In the genomic region with DNA sequence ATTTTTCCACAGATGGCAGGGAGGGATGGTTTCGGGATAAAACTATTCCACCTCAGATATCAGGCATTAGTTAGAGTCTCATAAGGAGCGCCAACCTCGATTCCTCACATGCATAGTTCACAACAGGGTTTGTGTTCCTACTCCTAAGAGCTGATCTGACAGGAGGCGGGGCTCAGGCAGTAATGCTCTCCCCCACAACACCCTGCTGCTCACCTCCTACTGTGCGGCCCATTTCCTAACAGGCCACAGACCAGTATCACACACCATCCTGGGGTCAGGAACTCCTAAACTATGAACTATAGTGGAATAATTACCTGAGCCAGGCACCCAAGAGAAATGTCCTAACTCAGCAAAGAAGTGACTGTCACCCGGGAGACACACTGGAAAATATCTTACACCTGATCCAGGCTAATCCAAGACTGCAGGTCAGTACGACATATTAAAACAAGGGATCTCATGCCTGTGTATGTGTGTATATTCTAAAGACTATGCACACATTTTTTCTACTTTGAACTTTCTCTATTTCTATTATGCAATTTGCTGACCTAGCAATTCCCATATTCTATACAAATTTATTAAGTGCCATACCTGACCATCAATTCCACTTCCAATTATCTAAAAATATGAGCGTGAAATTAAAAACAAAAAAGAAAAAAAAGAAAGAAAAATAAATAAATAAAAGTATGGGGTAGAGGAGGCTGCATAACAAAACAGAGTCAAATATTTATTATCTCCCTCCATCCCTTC, we compare ENCODE assay signal across 23 cellular contexts. TPM values are rescaled to one million over a fixed set of nuclear protein-coding genes. Genes with fewer than 3 reads are reported as not detected.
A peak's percentile ranks its signal among the peaks of the same experiment; 100 is the strongest.
DNase-seq lines count a peak whose midpoint lies in the region; ATAC-seq, FAIRE-seq and TF ChIP-seq lines count a peak whose summit lies in the region.
"Had no signal": no experiment of that assay in that cellular context is flagged by ENCODE, and none has a peak within 500 bp of the region (broad histone marks: within the 10 kb centered on the region; RNA-seq: fewer than 3 reads in every experiment).

No MANE protein-coding gene starts in this region.

- H3K4me3 ChIP-seq in astrocyte (ENCODE audit: insufficient read depth, low read depth, low read length) (no peak overlapping the region), thyroid gland (replicated peaks in 1 of 3) (no peak overlapping the region)
- H3K4me3 ChIP-seq: breast epithelium, stomach, upper lobe of right lung had no signal

- H3K4me2 ChIP-seq in H9 (ENCODE audit: insufficient read depth, insufficient read length, low read length) (no peak overlapping the region), astrocyte (ENCODE audit: low read length) (no peak overlapping the region)
- H3K4me2 ChIP-seq: KMS-11 had no signal

- no peaks in the 10 kb centered on the region for H3K9me3 Mint-ChIP-seq in activated CD8-positive, alpha-beta memory T cell treated with anti-CD3 and anti-CD28 coated beads, Interleukin-2, amount 10 ng/mL, durations not matched to agents 7 days and 5 days (ENCODE audit: low read depth)
- H3K9me3 Mint-ChIP-seq in H9 (no peaks in the 10 kb centered on the region), astrocyte (ENCODE audit: unreplicated experiment) (no peaks in the 10 kb centered on the region), neural crest cell (no peaks in the 10 kb centered on the region)
- H3K9me3 Mint-ChIP-seq: activated T-helper 2 cell treated with anti-CD3 and anti-CD28 coated beads, Interferon-gamma antibody, Interleukin-2, Interleukin-4, amounts not matched to agents 10 μg/mL and 5 μg/mL and 100 μg/mL, durations not matched to agents 14 hours and 24 hours and 36 hours had no signal

- H3K9me3 ChIP-seq in H9 (ENCODE audit: control insufficient read depth, low read depth, low read length) (no peaks in the 10 kb centered on the region), astrocyte (ENCODE audit: insufficient read depth, low read depth, low read length) (no peaks in the 10 kb centered on the region), thyroid gland (no peaks in the 10 kb centered on the region)
- H3K9me3 ChIP-seq: breast epithelium, stomach, upper lobe of right lung had no signal

- H3K9ac ChIP-seq in H9 (ENCODE audit: extremely low read depth, insufficient read length, low read length) (no peak overlapping the region), astrocyte (ENCODE audit: low read length) (no peak overlapping the region)
- H3K9ac ChIP-seq: KMS-11 had no signal

- no peak overlapping the region for H3K4me3 Mint-ChIP-seq in activated CD8-positive, alpha-beta memory T cell treated with anti-CD3 and anti-CD28 coated beads, Interleukin-2, amount 10 ng/mL, durations not matched to agents 7 days and 5 days
- H3K4me3 Mint-ChIP-seq in H9 (no peak overlapping the region), astrocyte (ENCODE audit: unreplicated experiment) (no peak overlapping the region), neural crest cell (peak overlapping the region; percentile 35)
- H3K4me3 Mint-ChIP-seq: T-helper 17 cell had no signal

- CTCF ChIA-PET in activated CD8-positive, alpha-beta memory T cell treated with anti-CD3 and anti-CD28 coated beads, Interleukin-2, amount 10 ng/mL, durations not matched to agents 7 days and 5 days (lab: Charles Lee) = no interaction called here

- H3K79me1 ChIP-seq in H9 (ENCODE audit: insufficient read depth, low read depth, low read length, poor library complexity, severe bottlenecking) = peaks cover 13% of the 10 kb centered on the region

- TF ChIP-seq POLR2A in thyroid gland (IDR thresholded peaks at IDR 0.05) = no peak

- no peak for TF ChIP-seq CTCF in H9 (conservative IDR thresholded peaks at IDR 0.05)
- TF ChIP-seq CTCF in astrocyte (IDR thresholded peaks at IDR 0.05; ENCODE audit: insufficient read depth, low read depth, low read length) = no peak
- TF ChIP-seq CTCF in neural crest cell (conservative IDR thresholded peaks at IDR 0.05) = no peak
- no peak for TF ChIP-seq CTCF in thyroid gland (IDR thresholded peaks at IDR 0.05)

- H4K91ac ChIP-seq in H9 (ENCODE audit: insufficient read length, low read depth, low read length) = no peak overlapping the region

- no peak overlapping the region for H2BK120ac ChIP-seq in H9 (ENCODE audit: low read depth, low read length, poor library complexity, severe bottlenecking)

- H3K4me1 Mint-ChIP-seq in activated CD8-positive, alpha-beta memory T cell treated with anti-CD3 and anti-CD28 coated beads, Interleukin-2, amount 10 ng/mL, durations not matched to agents 7 days and 5 days = peaks cover 43% of the 10 kb centered on the region
- H3K4me1 Mint-ChIP-seq in H9 (peaks cover 35 to 44% of the 10 kb centered on the region in 2 experiments), astrocyte (ENCODE audit: low read depth, unreplicated experiment) (peaks cover 21% of the 10 kb centered on the region), neural crest cell (peaks cover 38% of the 10 kb centered on the region)

- no peak overlapping the region for H4K8ac ChIP-seq in H9 (replicated peaks; ENCODE audit: insufficient read length, low read depth, low read length)

- no peak overlapping the region for H3K14ac ChIP-seq in H9 (ENCODE audit: insufficient read depth, low read length)

- H3K4me1 ChIP-seq in H9 (ENCODE audit: insufficient read depth, low read length) = no peaks in the 10 kb centered on the region; the same call in 1 of the 2 replicates
- H3K4me1 ChIP-seq in astrocyte (ENCODE audit: insufficient read depth, low read length) = peaks cover 18% of the 10 kb centered on the region
- H3K4me1 ChIP-seq in thyroid gland = peaks cover 3 to 12% of the 10 kb centered on the region in 2 donors
- H3K4me1 ChIP-seq: breast epithelium had no signal

- H3K27ac Mint-ChIP-seq in activated CD8-positive, alpha-beta memory T cell treated with anti-CD3 and anti-CD28 coated beads, Interleukin-2, amount 10 ng/mL, durations not matched to agents 7 days and 5 days = no peak overlapping the region
- no peak overlapping the region for H3K27ac Mint-ChIP-seq in H9
- peak overlapping the region; percentile 41 for H3K27ac Mint-ChIP-seq in astrocyte (ENCODE audit: unreplicated experiment)
- H3K27ac Mint-ChIP-seq in neural crest cell (ENCODE audit: unreplicated experiment) = no peak overlapping the region
- H3K27ac Mint-ChIP-seq: activated T-helper 2 cell treated with anti-CD3 and anti-CD28 coated beads, Interferon-gamma antibody, Interleukin-2, Interleukin-4, amounts not matched to agents 10 μg/mL and 5 μg/mL and 100 μg/mL, durations not matched to agents 14 hours and 24 hours and 36 hours; T-helper 17 cell had no signal

- H3K27me3 ChIP-seq in H9 (ENCODE audit: insufficient read depth, low read length) (no peaks in the 10 kb centered on the region), astrocyte (ENCODE audit: insufficient read depth, low read length) (no peaks in the 10 kb centered on the region), thyroid gland (no peaks in the 10 kb centered on the region)
- H3K27me3 ChIP-seq: breast epithelium, stomach, upper lobe of right lung had no signal

- H3K23me2 ChIP-seq in H9 (ENCODE audit: insufficient read length, low read depth, low read length, poor library complexity, severe bottlenecking) = peaks cover 10% of the 10 kb centered on the region

- no peak overlapping the region for H4K5ac ChIP-seq in H9 (ENCODE audit: insufficient read length, low read depth, low read length)

- no peak overlapping the region for H3K18ac ChIP-seq in H9 (ENCODE audit: insufficient read length, low read depth, low read length)

- no peak overlapping the region for H3K4ac ChIP-seq in H9 (ENCODE audit: low read depth, low read length)

- H2AFZ ChIP-seq in H9 (ENCODE audit: low read length) = no peak overlapping the region
- H2AFZ ChIP-seq in astrocyte (ENCODE audit: low read depth, low read length) = no peak overlapping the region

- H3T11ph ChIP-seq in H9 (ENCODE audit: low read length) = no peak overlapping the region

- no peak overlapping the region for H2BK5ac ChIP-seq in H9 (ENCODE audit: insufficient read length, low read length)

- no peaks in the 10 kb centered on the region for H3K27me3 Mint-ChIP-seq in activated CD8-positive, alpha-beta memory T cell treated with anti-CD3 and anti-CD28 coated beads, Interleukin-2, amount 10 ng/mL, durations not matched to agents 7 days and 5 days
- H3K27me3 Mint-ChIP-seq in H9 (ENCODE audit: low read depth) = no peaks in the 10 kb centered on the region
- H3K27me3 Mint-ChIP-seq in astrocyte (ENCODE audit: low read depth, unreplicated experiment) = no peaks in the 10 kb centered on the region
- H3K27me3 Mint-ChIP-seq in neural crest cell (ENCODE audit: low read depth) = no peaks in the 10 kb centered on the region
- H3K27me3 Mint-ChIP-seq: T-helper 17 cell had no signal

- no peak overlapping the region for H3K56ac ChIP-seq in H9 (ENCODE audit: insufficient read length, low read depth, low read length)

- intact Hi-C loops in thyroid gland (cut with DNase I) = no loop called here

- H3K36me3 ChIP-seq in astrocyte (ENCODE audit: insufficient read depth, low read length) (peaks cover 7% of the 10 kb centered on the region), thyroid gland (peaks cover 0 to 5% of the 10 kb centered on the region in 2 donors)
- H3K36me3 ChIP-seq: breast epithelium had no signal

- H4K20me1 ChIP-seq in H9 (ENCODE audit: control insufficient read depth, insufficient read depth, insufficient read length) (no peaks in the 10 kb centered on the region), astrocyte (ENCODE audit: insufficient read depth, low read length) (peaks cover 70% of the 10 kb centered on the region)

- WGBS in H9 (ENCODE audit: extremely low coverage, insufficient read length, low lambda C conversion rate) = no CpG with 5 or more reads among the region's 8 CpGs
- 88% methylated on average over 8 of the region's 8 CpGs for WGBS in thyroid gland, 2 donors

- H3K79me2 ChIP-seq in H9 (ENCODE audit: insufficient read depth, low read length) = peaks cover 59% of the 10 kb centered on the region
- peaks cover 97% of the 10 kb centered on the region for H3K79me2 ChIP-seq in astrocyte (ENCODE audit: insufficient read depth, low read length)

- H3K27ac ChIP-seq in H9 (ENCODE audit: insufficient read length, low read depth, low read length) (no peak overlapping the region), astrocyte (ENCODE audit: low read depth, low read length) (no peak overlapping the region), thyroid gland (no peak overlapping the region)
- H3K27ac ChIP-seq: KMS-11, stomach, upper lobe of right lung, VCaP had no signal

- H2AK5ac ChIP-seq in H9 (ENCODE audit: insufficient read length, low read length) = no peak overlapping the region

- no peak overlapping the region for H3K23ac ChIP-seq in H9 (ENCODE audit: insufficient read length, low read depth, low read length)

- no peak overlapping the region for H2BK12ac ChIP-seq in H9 (ENCODE audit: insufficient read length, low read depth, low read length)

- FAIRE-seq in astrocyte (lab: Jason Lieb, UNC) = no peak
- FAIRE-seq: endometrium had no signal

- ATAC-seq in activated CD8-positive, alpha-beta memory T cell treated with anti-CD3 and anti-CD28 coated beads, Interleukin-2, amount 10 ng/mL, durations not matched to agents 7 days and 5 days = no peak
- ATAC-seq in GM18867 (IDR thresholded peaks at IDR 0.05; ENCODE audit: unreplicated experiment) = no peak
- ATAC-seq: T-helper 17 cell, upper lobe of right lung had no signal

- no peak overlapping the region for H2BK15ac ChIP-seq in H9 (ENCODE audit: low read depth, low read length)

- no peak overlapping the region for H2BK20ac ChIP-seq in H9 (ENCODE audit: low read depth, low read length, poor library complexity, severe bottlenecking)

- H3K36me3 Mint-ChIP-seq in activated CD8-positive, alpha-beta memory T cell treated with anti-CD3 and anti-CD28 coated beads, Interleukin-2, amount 10 ng/mL, durations not matched to agents 7 days and 5 days = peaks cover 27% of the 10 kb centered on the region
- H3K36me3 Mint-ChIP-seq in H9 (ENCODE audit: insufficient read depth in 1 of 3, low read depth in 3 of 3) (peaks cover 23 to 44% (median 40%) of the 10 kb centered on the region in 3 experiments), astrocyte (ENCODE audit: low read depth, unreplicated experiment) (peaks cover 6% of the 10 kb centered on the region), neural crest cell (ENCODE audit: low read depth) (peaks cover 4% of the 10 kb centered on the region)

- peak; percentile 50 for DNase-seq in activated CD8-positive, alpha-beta memory T cell treated with anti-CD3 and anti-CD28 coated beads, Interleukin-2, amount 50 U/mL, for 48 hours
- no peak for DNase-seq in activated CD8-positive, alpha-beta memory T cell treated with anti-CD3 and anti-CD28 coated beads, Interleukin-2, amount 10 ng/mL, durations not matched to agents 7 days and 5 days
- DNase-seq in H9 (peak; percentile 38), astrocyte (ENCODE audit: low read depth) (no peak), neural crest cell (ENCODE audit: low read depth, low spot score) (no peak), thyroid gland (no peak), superior temporal gyrus (ENCODE audit: extremely low spot score) (no peak)
- DNase-seq: Calu3; cortex of kidney; NCI-H1694; NCI-H2171 treated with DMSO at 0.1 percent for 48 hours; NCI-H524 treated with DMSO at 0.1 percent for 48 hours; retina; stimulated activated CD4-positive, alpha-beta T cell treated with anti-CD3 and anti-CD28 coated beads, Interleukin-4, amount 100 ng/mL, for 24 hours; stomach; T-helper 17 cell; upper lobe of right lung had no signal

RNA-seq across cellular contexts. Expression of a gene that starts 4.7 kb away (rescaled TPM):
- total RNA-seq in activated CD8-positive, alpha-beta memory T cell treated with anti-CD3 and anti-CD28 coated beads, Interleukin-2, amount 10 ng/mL, durations not matched to agents 7 days and 5 days = 10 to 100 TPM; 30.2 to 32.1 TPM
- 54.3 and 57.1 TPM in 2 replicates for total RNA-seq in H9 (2021)
- total RNA-seq in astrocyte = 32.8 and 35.2 TPM in 2 replicates
- total RNA-seq in neural crest cell = 35.9 and 36.8 TPM in 2 replicates
- total RNA-seq in thyroid gland = 10 to 100 TPM; 22.4 to 37.1 (median 24.7) TPM

RNA-seq across cellular contexts. Expression of a gene that starts 21.4 kb away (rescaled TPM):
- total RNA-seq in activated CD8-positive, alpha-beta memory T cell treated with anti-CD3 and anti-CD28 coated beads, Interleukin-2, amount 10 ng/mL, durations not matched to agents 7 days and 5 days = 10 to 100 TPM; 52.1 to 56.8 TPM
- total RNA-seq in H9 (2021) (32.0 and 32.9 TPM in 2 replicates), astrocyte (35.6 TPM in 2 replicates), neural crest cell (41.5 and 44.2 TPM in 2 replicates), thyroid gland (10 to 100 TPM; 24.6 to 34.4 (median 27.9) TPM)

Comparison
In these comparisons a context has a peak if more than half of its experiments do, and no peak if none do; other contexts are left out.
1. DNase-seq: peak in activated CD8-positive, alpha-beta memory T cell treated with anti-CD3 and anti-CD28 coated beads, Interleukin-2, amount 50 U/mL, for 48 hours (single experiment) and H9 (single experiment); none in activated CD8-positive, alpha-beta memory T cell treated with anti-CD3 and anti-CD28 coated beads, Interleukin-2, amount 10 ng/mL, durations not matched to agents 7 days and 5 days (single experiment), astrocyte (single experiment), neural crest cell (single experiment), thyroid gland (0 of 2) and superior temporal gyrus (single experiment).